Comparison of ENCODE assay signal across 24 cellular contexts in genomic region chr9:91883503-91883902, GRCh38.
"Had no signal": no experiment of that assay in that cellular context is flagged by ENCODE, and none has a peak within 500 bp of the region (broad histone marks: within the 10 kb centered on the region; RNA-seq: fewer than 3 reads in every experiment).

No MANE protein-coding gene starts in this region.

- H3K4me3 ChIP-seq: SK-N-MC had no signal

- DNase-seq: activated B cell treated with CpG ODN at 0.5 μM for 24 hours; activated CD4-positive, alpha-beta memory T cell treated with anti-CD3 and anti-CD28 coated beads for 36 hours; activated CD4-positive, alpha-beta T cell treated with anti-CD3 and anti-CD28 coated beads, Interleukin-2, amount 10 ng/mL, durations not matched to agents 7 days and 5 days; activated gamma-delta T cell treated with Interleukin-2 at 50 U/mL for 16 hours; activated naive CD4-positive, alpha-beta T cell treated with anti-CD3 and anti-CD28 coated beads, Interleukin-2, amount 10 ng/mL, durations not matched to agents 7 days and 5 days; activated naive CD8-positive, alpha-beta T cell treated with anti-CD3 and anti-CD28 coated beads for 36 hours; activated T-cell treated with anti-CD3 and anti-CD28 coated beads, Interleukin-2, amount 50 U/mL, for 72 hours; brain microvascular endothelial cell; IMR-90; KBM-7; NCI-H1092; NCI-H1417; NCI-H1930; NCI-H2107; NCI-H2171 treated with DMSO at 0.1 percent for 48 hours; NCI-H345; NCI-H510A; NCI-H526 treated with DMSO at 0.1 percent for 48 hours; NCI-H82; T-cell; T-helper 2 cell; T1000 had no signal

- H3K27ac Mint-ChIP-seq: activated B cell treated with CpG ODN at 0.5 μM for 24 hours; activated CD4-positive, alpha-beta memory T cell treated with anti-CD3 and anti-CD28 coated beads for 36 hours; activated CD4-positive, alpha-beta T cell treated with anti-CD3 and anti-CD28 coated beads, Interleukin-2, amount 10 ng/mL, durations not matched to agents 7 days and 5 days; activated naive CD4-positive, alpha-beta T cell treated with anti-CD3 and anti-CD28 coated beads, Interleukin-2, amount 10 ng/mL, durations not matched to agents 7 days and 5 days; activated naive CD8-positive, alpha-beta T cell treated with anti-CD3 and anti-CD28 coated beads for 36 hours; activated T-cell treated with anti-CD3 and anti-CD28 coated beads, Interleukin-2, amount 50 U/mL, for 72 hours; activated T-helper 2 cell treated with anti-CD3 and anti-CD28 coated beads, Interferon-gamma antibody, Interleukin-2, Interleukin-4, amounts not matched to agents 10 μg/mL and 5 μg/mL and 100 μg/mL, durations not matched to agents 14 hours and 24 hours and 36 hours; T-cell had no signal

- H3K27me3 Mint-ChIP-seq: activated B cell treated with CpG ODN at 0.5 μM for 24 hours; activated naive CD8-positive, alpha-beta T cell treated with anti-CD3 and anti-CD28 coated beads for 36 hours had no signal

- H3K9me3 Mint-ChIP-seq: activated B cell treated with CpG ODN at 0.5 μM for 24 hours; activated CD4-positive, alpha-beta memory T cell treated with anti-CD3 and anti-CD28 coated beads for 36 hours; activated CD4-positive, alpha-beta T cell treated with anti-CD3 and anti-CD28 coated beads, Interleukin-2, amount 10 ng/mL, durations not matched to agents 7 days and 5 days; activated naive CD4-positive, alpha-beta T cell treated with anti-CD3 and anti-CD28 coated beads, Interleukin-2, amount 10 ng/mL, durations not matched to agents 7 days and 5 days; activated naive CD8-positive, alpha-beta T cell treated with anti-CD3 and anti-CD28 coated beads for 36 hours; activated T-cell treated with anti-CD3 and anti-CD28 coated beads, Interleukin-2, amount 50 U/mL, for 72 hours; activated T-helper 2 cell treated with anti-CD3 and anti-CD28 coated beads, Interferon-gamma antibody, Interleukin-2, Interleukin-4, amounts not matched to agents 10 μg/mL and 5 μg/mL and 100 μg/mL, durations not matched to agents 14 hours and 24 hours and 36 hours; T-cell had no signal

- ATAC-seq: activated T-cell treated with anti-CD3 and anti-CD28 coated beads, Interleukin-2, amount 50 U/mL, for 72 hours; T-cell had no signal

- H3K36me3 Mint-ChIP-seq: activated CD4-positive, alpha-beta memory T cell treated with anti-CD3 and anti-CD28 coated beads for 36 hours; activated naive CD4-positive, alpha-beta T cell treated with anti-CD3 and anti-CD28 coated beads, Interleukin-2, amount 10 ng/mL, durations not matched to agents 7 days and 5 days; activated naive CD8-positive, alpha-beta T cell treated with anti-CD3 and anti-CD28 coated beads for 36 hours; T-cell had no signal

- H3K27me3 ChIP-seq: brain microvascular endothelial cell had no signal

- H3K27ac ChIP-seq: brain microvascular endothelial cell, SK-N-MC had no signal

- H3K4me3 Mint-ChIP-seq: activated B cell treated with CpG ODN at 0.5 μM for 24 hours; activated CD4-positive, alpha-beta memory T cell treated with anti-CD3 and anti-CD28 coated beads for 36 hours; activated CD4-positive, alpha-beta T cell treated with anti-CD3 and anti-CD28 coated beads, Interleukin-2, amount 10 ng/mL, durations not matched to agents 7 days and 5 days; activated naive CD4-positive, alpha-beta T cell treated with anti-CD3 and anti-CD28 coated beads, Interleukin-2, amount 10 ng/mL, durations not matched to agents 7 days and 5 days; activated naive CD8-positive, alpha-beta T cell treated with anti-CD3 and anti-CD28 coated beads for 36 hours; activated T-cell treated with anti-CD3 and anti-CD28 coated beads, Interleukin-2, amount 50 U/mL, for 72 hours; T-cell had no signal

- H3K4me1 Mint-ChIP-seq: activated B cell treated with CpG ODN at 0.5 μM for 24 hours; activated CD4-positive, alpha-beta T cell treated with anti-CD3 and anti-CD28 coated beads, Interleukin-2, amount 10 ng/mL, durations not matched to agents 7 days and 5 days; activated naive CD4-positive, alpha-beta T cell treated with anti-CD3 and anti-CD28 coated beads, Interleukin-2, amount 10 ng/mL, durations not matched to agents 7 days and 5 days; activated naive CD8-positive, alpha-beta T cell treated with anti-CD3 and anti-CD28 coated beads for 36 hours; T-cell had no signal
